8 cellular contexts compared by ENCODE assay signal in genomic region chr12:108855284-108856169, GRCh38. TPM values are rescaled to one million over a fixed set of nuclear protein-coding genes. Genes with fewer than 3 reads are reported as not detected.
DNase-seq lines count a peak whose midpoint lies in the region; ATAC-seq and TF ChIP-seq lines count a peak whose summit lies in the region.

No MANE protein-coding gene starts in this region.

- H3K27ac Mint-ChIP-seq in activated CD4-positive, alpha-beta T cell treated with anti-CD3 and anti-CD28 coated beads, Interleukin-2, amount 10 ng/mL, durations not matched to agents 24 days and 14 days: peak overlapping the region; percentile 84
- peak overlapping the region; percentile 70 for H3K27ac Mint-ChIP-seq in activated CD8-positive, alpha-beta T cell treated with anti-CD3 and anti-CD28 coated beads, Interleukin-2, amount 10 ng/mL, durations not matched to agents 7 days and 5 days
- peak overlapping the region; percentile 95 to 100 (median 97) for H3K27ac Mint-ChIP-seq in immature natural killer cell

- no peak for TF ChIP-seq CTCF in testis (IDR thresholded peaks at IDR 0.05)

- intact Hi-C loops in activated CD4-positive, alpha-beta T cell treated with anti-CD3 and anti-CD28 coated beads, Interleukin-2, amount 10 ng/mL, durations not matched to agents 24 days and 14 days (cut with micrococcal nuclease): loop anchor here (1.0 to 5.0 kb wide), 7 partner anchors 17 to 717 kb away; partner anchors contain the start of genes ALKBH2, ISCU, MMAB and MVK
- intact Hi-C loops in testis (cut with DNase I; ENCODE audit: low total_unique reads): loop anchor here (10.0 kb wide), 1 partner anchor 191 kb away; no protein-coding TSS in a partner anchor

- peak overlapping the region in 1 of 2 donors; percentile 77 for H3K4me3 ChIP-seq in testis

- peaks cover 22% of the 10 kb centered on the region for H3K36me3 Mint-ChIP-seq in activated CD4-positive, alpha-beta T cell treated with anti-CD3 and anti-CD28 coated beads, Interleukin-2, amount 10 ng/mL, durations not matched to agents 24 days and 14 days (ENCODE audit: low read depth)
- peaks cover 32% of the 10 kb centered on the region for H3K36me3 Mint-ChIP-seq in activated CD8-positive, alpha-beta T cell treated with anti-CD3 and anti-CD28 coated beads, Interleukin-2, amount 10 ng/mL, durations not matched to agents 7 days and 5 days (ENCODE audit: low read depth)
- peaks cover 4 to 13% (median 11%) of the 10 kb centered on the region in 3 donors for H3K36me3 Mint-ChIP-seq in immature natural killer cell

- H3K9me3 ChIP-seq in testis: no peaks in the 10 kb centered on the region

- no peaks in the 10 kb centered on the region for H3K36me3 ChIP-seq in testis (ENCODE audit: low read depth, missing control alignments)

- H3K27ac ChIP-seq in testis: peak overlapping the region; percentile 66 to 88

- ATAC-seq in activated CD8-positive, alpha-beta T cell treated with anti-CD3 and anti-CD28 coated beads, Interleukin-2, amount 10 ng/mL, durations not matched to agents 7 days and 5 days: no peak
- ATAC-seq in HG03342 (IDR thresholded peaks at IDR 0.05; ENCODE audit: unreplicated experiment): no peak
- ATAC-seq in GM21423 (IDR thresholded peaks at IDR 0.05; ENCODE audit: unreplicated experiment): no peak

- no peak for TF ChIP-seq POLR2A in testis (IDR thresholded peaks at IDR 0.05)

- no peaks in the 10 kb centered on the region for H3K9me3 Mint-ChIP-seq in activated CD4-positive, alpha-beta T cell treated with anti-CD3 and anti-CD28 coated beads, Interleukin-2, amount 10 ng/mL, durations not matched to agents 24 days and 14 days
- H3K9me3 Mint-ChIP-seq in activated CD8-positive, alpha-beta T cell treated with anti-CD3 and anti-CD28 coated beads, Interleukin-2, amount 10 ng/mL, durations not matched to agents 7 days and 5 days (ENCODE audit: insufficient read depth): no peaks in the 10 kb centered on the region
- no peaks in the 10 kb centered on the region for H3K9me3 Mint-ChIP-seq in immature natural killer cell

- CTCF ChIA-PET in activated CD8-positive, alpha-beta T cell treated with anti-CD3 and anti-CD28 coated beads, Interleukin-2, amount 10 ng/mL, durations not matched to agents 7 days and 5 days (lab: Charles Lee): no interaction called here

- peaks cover 1% of the 10 kb centered on the region for H3K27me3 Mint-ChIP-seq in activated CD4-positive, alpha-beta T cell treated with anti-CD3 and anti-CD28 coated beads, Interleukin-2, amount 10 ng/mL, durations not matched to agents 24 days and 14 days
- H3K27me3 Mint-ChIP-seq in activated CD8-positive, alpha-beta T cell treated with anti-CD3 and anti-CD28 coated beads, Interleukin-2, amount 10 ng/mL, durations not matched to agents 7 days and 5 days (ENCODE audit: low read depth): peaks cover 8% of the 10 kb centered on the region
- H3K27me3 Mint-ChIP-seq in immature natural killer cell (ENCODE audit: low read depth in 3 of 3): peaks cover 18 to 30% (median 22%) of the 10 kb centered on the region in 3 donors

- WGBS in testis, 2 donors: 35 to 43% methylated on average over 10 to 12 of the region's 12 CpGs

- H3K4me1 Mint-ChIP-seq in activated CD4-positive, alpha-beta T cell treated with anti-CD3 and anti-CD28 coated beads, Interleukin-2, amount 10 ng/mL, durations not matched to agents 24 days and 14 days: peaks cover 43% of the 10 kb centered on the region
- H3K4me1 Mint-ChIP-seq in activated CD8-positive, alpha-beta T cell treated with anti-CD3 and anti-CD28 coated beads, Interleukin-2, amount 10 ng/mL, durations not matched to agents 7 days and 5 days (ENCODE audit: low read depth): peaks cover 57% of the 10 kb centered on the region
- H3K4me1 Mint-ChIP-seq in immature natural killer cell: peaks cover 60 to 70% of the 10 kb centered on the region in 2 donors

- POLR2A ChIA-PET in activated CD8-positive, alpha-beta T cell treated with anti-CD3 and anti-CD28 coated beads, Interleukin-2, amount 10 ng/mL, durations not matched to agents 7 days and 5 days (lab: Charles Lee): no interaction called here

- H3K4me3 Mint-ChIP-seq in activated CD4-positive, alpha-beta T cell treated with anti-CD3 and anti-CD28 coated beads, Interleukin-2, amount 10 ng/mL, durations not matched to agents 24 days and 14 days: peak overlapping the region; percentile 91
- H3K4me3 Mint-ChIP-seq in activated CD8-positive, alpha-beta T cell treated with anti-CD3 and anti-CD28 coated beads, Interleukin-2, amount 10 ng/mL, durations not matched to agents 7 days and 5 days: peak overlapping the region; percentile 93
- peak overlapping the region; percentile 90 to 99 (median 95) for H3K4me3 Mint-ChIP-seq in immature natural killer cell

- DNase-seq in activated CD4-positive, alpha-beta T cell treated with anti-CD3 and anti-CD28 coated beads, Interleukin-2, amount 10 ng/mL, durations not matched to agents 24 days and 14 days: no peak
- no peak for DNase-seq in activated CD4-positive, alpha-beta T cell treated with anti-CD3 and anti-CD28 coated beads for 4 hours
- no peak for DNase-seq in activated CD8-positive, alpha-beta T cell treated with anti-CD3 and anti-CD28 coated beads, Interleukin-2, amount 10 ng/mL, durations not matched to agents 7 days and 5 days
- DNase-seq in immature natural killer cell: no peak
- peak; percentile 55 for DNase-seq in testis
- DNase-seq in NOMO-1 (lab: John Stamatoyannopoulos, UW; ENCODE audit: unreplicated experiment in 2 of 2): no peak

- H3K27me3 ChIP-seq in testis: no peaks in the 10 kb centered on the region

- H3K4me1 ChIP-seq in testis: peaks cover 37% of the 10 kb centered on the region

RNA-seq across cellular contexts. Expression of gene SSH1, which starts 1.9 kb away (rescaled TPM):
- total RNA-seq in activated CD4-positive, alpha-beta T cell treated with anti-CD3 and anti-CD28 coated beads, Interleukin-2, amount 10 ng/mL, durations not matched to agents 24 days and 14 days: 27.2 and 31.5 TPM in 2 replicates
- total RNA-seq in activated CD8-positive, alpha-beta T cell treated with anti-CD3 and anti-CD28 coated beads, Interleukin-2, amount 10 ng/mL, durations not matched to agents 7 days and 5 days: 10 to 100 TPM; 27.5 to 29.8 TPM
- polyA plus RNA-seq in immature natural killer cell: 10 to 100 TPM in 2 of 3 donors, under 1 TPM in 1; 0.66 to 34.9 (median 11.9) TPM
- total RNA-seq in testis: 10 to 100 TPM; 29.1 to 31.5 TPM
- 18.9 TPM for polyA plus RNA-seq in testis (ENCODE audit: insufficient read depth, low read depth, low replicate concordance)

RNA-seq across cellular contexts. Expression of gene DAO, which starts 24.4 kb away (rescaled TPM):
- not detected in 2 replicates for total RNA-seq in activated CD4-positive, alpha-beta T cell treated with anti-CD3 and anti-CD28 coated beads, Interleukin-2, amount 10 ng/mL, durations not matched to agents 24 days and 14 days
- total RNA-seq in activated CD8-positive, alpha-beta T cell treated with anti-CD3 and anti-CD28 coated beads, Interleukin-2, amount 10 ng/mL, durations not matched to agents 7 days and 5 days: not detected
- not detected for polyA plus RNA-seq in immature natural killer cell
- total RNA-seq in testis: under 1 TPM; 0.79 to 0.81 TPM
- 0.46 TPM for polyA plus RNA-seq in testis (ENCODE audit: insufficient read depth, low read depth, low replicate concordance)
